16 cellular contexts compared by ENCODE assay signal in genomic region chr15:42131006-42131405, GRCh38. TPM values are rescaled to one million over a fixed set of nuclear protein-coding genes. Genes with fewer than 3 reads are reported as not detected.
DNase-seq lines count a peak whose midpoint lies in the region; TF ChIP-seq lines count a peak whose summit lies in the region.
"Had no signal": no experiment of that assay in that cellular context is flagged by ENCODE, and none has a peak within 500 bp of the region (broad histone marks: within the 10 kb centered on the region; RNA-seq: fewer than 3 reads in every experiment).

No MANE protein-coding gene starts in this region.

- peak; percentile 3 for DNase-seq in activated CD4-positive, alpha-beta memory T cell treated with anti-CD3 and anti-CD28 coated beads for 36 hours
- DNase-seq in activated CD4-positive, alpha-beta memory T cell treated with anti-CD3 and anti-CD28 coated beads, Interleukin-2, amount 10 ng/mL, durations not matched to agents 7 days and 5 days: no peak
- DNase-seq in WERI-Rb-1: no peak
- no peak for DNase-seq in neural crest cell (ENCODE audit: low read depth, low spot score)
- peak; percentile 29 for DNase-seq in ureter (ENCODE audit: low spot score)
- no peak for DNase-seq in stimulated activated naive CD4-positive, alpha-beta T cell treated with Interleukin-2 at 50 U/mL for 16 hours (lab: John Stamatoyannopoulos, UW)
- DNase-seq in GM20000 (ENCODE audit: low spot score): no peak
- DNase-seq: AML-193; C1 segment of cervical spinal cord; Caco-2; CD4-positive, alpha-beta T cell; GM23248 had no signal

- CTCF ChIA-PET in activated CD4-positive, alpha-beta memory T cell treated with anti-CD3 and anti-CD28 coated beads for 36 hours (lab: Charles Lee): interaction anchor here (0.6 to 2.2 kb wide), 4 partner anchors 8 to 76 kb away, joined by 3 to 6 read pairs (median 4); no protein-coding TSS in a partner anchor
- CTCF ChIA-PET in activated CD4-positive, alpha-beta memory T cell treated with anti-CD3 and anti-CD28 coated beads, Interleukin-2, amount 10 ng/mL, durations not matched to agents 7 days and 5 days (lab: Charles Lee): no interaction called here

- no peaks in the 10 kb centered on the region for H3K9me3 Mint-ChIP-seq in activated CD4-positive, alpha-beta memory T cell treated with anti-CD3 and anti-CD28 coated beads for 36 hours
- no peaks in the 10 kb centered on the region for H3K9me3 Mint-ChIP-seq in activated CD4-positive, alpha-beta memory T cell treated with anti-CD3 and anti-CD28 coated beads, Interleukin-2, amount 10 ng/mL, durations not matched to agents 7 days and 5 days
- H3K9me3 Mint-ChIP-seq in neural crest cell: no peaks in the 10 kb centered on the region
- H3K9me3 Mint-ChIP-seq: CD4-positive, alpha-beta T cell had no signal

- no peak overlapping the region for H3K27ac Mint-ChIP-seq in activated CD4-positive, alpha-beta memory T cell treated with anti-CD3 and anti-CD28 coated beads for 36 hours
- no peak overlapping the region for H3K27ac Mint-ChIP-seq in activated CD4-positive, alpha-beta memory T cell treated with anti-CD3 and anti-CD28 coated beads, Interleukin-2, amount 10 ng/mL, durations not matched to agents 7 days and 5 days
- peak overlapping the region; percentile 38 for H3K27ac Mint-ChIP-seq in neural crest cell (ENCODE audit: unreplicated experiment)
- H3K27ac Mint-ChIP-seq: CD4-positive, alpha-beta T cell had no signal

- H3K4me3 Mint-ChIP-seq in activated CD4-positive, alpha-beta memory T cell treated with anti-CD3 and anti-CD28 coated beads for 36 hours: no peak overlapping the region
- H3K4me3 Mint-ChIP-seq in activated CD4-positive, alpha-beta memory T cell treated with anti-CD3 and anti-CD28 coated beads, Interleukin-2, amount 10 ng/mL, durations not matched to agents 7 days and 5 days: no peak overlapping the region
- no peak overlapping the region for H3K4me3 Mint-ChIP-seq in neural crest cell
- H3K4me3 Mint-ChIP-seq: CD4-positive, alpha-beta T cell had no signal

- no peaks in the 10 kb centered on the region for H3K36me3 ChIP-seq in WERI-Rb-1
- H3K36me3 ChIP-seq: HAP-1 had no signal

- POLR2A ChIA-PET in activated CD4-positive, alpha-beta memory T cell treated with anti-CD3 and anti-CD28 coated beads for 36 hours (lab: Charles Lee): no interaction called here
- POLR2A ChIA-PET in activated CD4-positive, alpha-beta memory T cell treated with anti-CD3 and anti-CD28 coated beads, Interleukin-2, amount 10 ng/mL, durations not matched to agents 7 days and 5 days (lab: Charles Lee): no interaction called here

- H3K27me3 ChIP-seq in WERI-Rb-1 (ENCODE audit: insufficient read depth, low read depth, severe bottlenecking): no peaks in the 10 kb centered on the region

- H3K9me3 ChIP-seq in WERI-Rb-1 (ENCODE audit: severe bottlenecking): no peaks in the 10 kb centered on the region
- H3K9me3 ChIP-seq: A549, Caco-2, HAP-1 had no signal

- intact Hi-C loops in activated CD4-positive, alpha-beta memory T cell treated with anti-CD3 and anti-CD28 coated beads for 36 hours (cut with micrococcal nuclease): loop anchor here (5.0 kb wide), 1 partner anchor 49 kb away; no protein-coding TSS in a partner anchor

- H3K4me1 Mint-ChIP-seq in activated CD4-positive, alpha-beta memory T cell treated with anti-CD3 and anti-CD28 coated beads for 36 hours (ENCODE audit: low read depth): no peaks in the 10 kb centered on the region
- H3K4me1 Mint-ChIP-seq in activated CD4-positive, alpha-beta memory T cell treated with anti-CD3 and anti-CD28 coated beads, Interleukin-2, amount 10 ng/mL, durations not matched to agents 7 days and 5 days: peaks cover 5% of the 10 kb centered on the region
- H3K4me1 Mint-ChIP-seq in neural crest cell: no peaks in the 10 kb centered on the region

- H3K27me3 Mint-ChIP-seq in activated CD4-positive, alpha-beta memory T cell treated with anti-CD3 and anti-CD28 coated beads for 36 hours: peaks cover 7% of the 10 kb centered on the region
- peaks cover 17% of the 10 kb centered on the region for H3K27me3 Mint-ChIP-seq in activated CD4-positive, alpha-beta memory T cell treated with anti-CD3 and anti-CD28 coated beads, Interleukin-2, amount 10 ng/mL, durations not matched to agents 7 days and 5 days
- peaks cover 17% of the 10 kb centered on the region for H3K27me3 Mint-ChIP-seq in neural crest cell (ENCODE audit: low read depth)

- TF ChIP-seq CTCF in WERI-Rb-1 (IDR thresholded peaks at IDR 0.05; ENCODE audit: low read depth, low read length) (no peak), neural crest cell (conservative IDR thresholded peaks at IDR 0.05) (no peak), GM20000 (IDR thresholded peaks at IDR 0.05; ENCODE audit: extremely low read depth, missing control alignments) (no peak)

- peak overlapping the region; percentile 83 for H3K27ac ChIP-seq in WERI-Rb-1
- H3K27ac ChIP-seq: 22Rv1, A549, GM23248 had no signal

- H3K4me3 ChIP-seq in WERI-Rb-1 (ENCODE audit: low read depth, low read length): no peak overlapping the region
- H3K4me3 ChIP-seq: A549, GM23248, HAP-1 had no signal

- H3K36me3 Mint-ChIP-seq in activated CD4-positive, alpha-beta memory T cell treated with anti-CD3 and anti-CD28 coated beads for 36 hours: no peaks in the 10 kb centered on the region
- no peaks in the 10 kb centered on the region for H3K36me3 Mint-ChIP-seq in activated CD4-positive, alpha-beta memory T cell treated with anti-CD3 and anti-CD28 coated beads, Interleukin-2, amount 10 ng/mL, durations not matched to agents 7 days and 5 days (ENCODE audit: low read depth)
- no peaks in the 10 kb centered on the region for H3K36me3 Mint-ChIP-seq in neural crest cell (ENCODE audit: low read depth)

RNA-seq across cellular contexts. Expression of gene PLA2G4F, which starts 25.4 kb away (rescaled TPM):
- total RNA-seq in activated CD4-positive, alpha-beta memory T cell treated with anti-CD3 and anti-CD28 coated beads for 36 hours: not detected
- total RNA-seq in activated CD4-positive, alpha-beta memory T cell treated with anti-CD3 and anti-CD28 coated beads, Interleukin-2, amount 10 ng/mL, durations not matched to agents 7 days and 5 days: not detected
- total RNA-seq in neural crest cell (not detected in 2 replicates), ureter (47.8 TPM)
- total RNA-seq: CD4-positive, alpha-beta T cell; GM23248; H4 had no signal

RNA-seq across cellular contexts. Expression of gene PLA2G4D, which starts 36.6 kb away (rescaled TPM):
- total RNA-seq in activated CD4-positive, alpha-beta memory T cell treated with anti-CD3 and anti-CD28 coated beads for 36 hours: not detected
- total RNA-seq in activated CD4-positive, alpha-beta memory T cell treated with anti-CD3 and anti-CD28 coated beads, Interleukin-2, amount 10 ng/mL, durations not matched to agents 7 days and 5 days: not detected
- total RNA-seq in neural crest cell: not detected in 2 replicates
- total RNA-seq in ureter: 0.13 TPM
- total RNA-seq: Caco-2; CD4-positive, alpha-beta T cell; GM23248; H4 had no signal

Comparison
In these comparisons a context has a peak if more than half of its experiments do, and no peak if none do; other contexts are left out.
1. DNase-seq: peak in activated CD4-positive, alpha-beta memory T cell treated with anti-CD3 and anti-CD28 coated beads for 36 hours (single experiment) and ureter (single experiment); none in activated CD4-positive, alpha-beta memory T cell treated with anti-CD3 and anti-CD28 coated beads, Interleukin-2, amount 10 ng/mL, durations not matched to agents 7 days and 5 days (single experiment), WERI-Rb-1 (single experiment), neural crest cell (single experiment), stimulated activated naive CD4-positive, alpha-beta T cell treated with Interleukin-2 at 50 U/mL for 16 hours (single experiment) and GM20000 (single experiment).
2. RNA of gene PLA2G4F, which starts 25.4 kb away (total RNA-seq): 47.8 TPM in ureter (single experiment); not detected in activated CD4-positive, alpha-beta memory T cell treated with anti-CD3 and anti-CD28 coated beads for 36 hours, not detected in activated CD4-positive, alpha-beta memory T cell treated with anti-CD3 and anti-CD28 coated beads, Interleukin-2, amount 10 ng/mL, durations not matched to agents 7 days and 5 days and not detected in neural crest cell; every median in the first group is over 10 times any median in the second.